ENCODE assay signal across 14 cellular contexts in genomic region chr20:41513829-41514228, GRCh38.
DNase-seq lines count a peak whose midpoint lies in the region; ATAC-seq and TF ChIP-seq lines count a peak whose summit lies in the region.
"Had no signal": no experiment of that assay in that cellular context is flagged by ENCODE, and none has a peak within 500 bp of the region (broad histone marks: within the 10 kb centered on the region; RNA-seq: fewer than 3 reads in every experiment).

No MANE protein-coding gene starts in this region.

- intact Hi-C loops in Right ventricle myocardium inferior (cut with DNase I) = no loop called here
- intact Hi-C loops in cardiac septum (cut with DNase I) = loop anchor here (5.0 kb wide), 1 partner anchor 83 kb away; no protein-coding TSS in a partner anchor
- intact Hi-C loops in heart right ventricle (cut with DNase I) = loop anchor here in 2 of 10 donors (5.0 to 10.0 kb wide), 2 partner anchors 103 to 181 kb away; partner anchors contain the start of gene CHD6 (in 1 of the 2)

- H3K27me3 ChIP-seq in heart right ventricle = no peaks in the 10 kb centered on the region
- H3K27me3 ChIP-seq: SJCRH30 had no signal

- no peaks in the 10 kb centered on the region for H3K9me3 Mint-ChIP-seq in nephron progenitor cell

- ATAC-seq in Right ventricle myocardium inferior (peak; percentile 57), heart right ventricle (peak in 5 of 8 donors; percentile 15 to 57 (median 42)), HG02623 (IDR thresholded peaks at IDR 0.05; ENCODE audit: unreplicated experiment) (no peak), HG03378 (IDR thresholded peaks at IDR 0.05; ENCODE audit: unreplicated experiment) (no peak)
- ATAC-seq: Panc1 had no signal

- no peak for DNase-seq in Right ventricle myocardium inferior (ENCODE audit: missing footprints)
- no peak for DNase-seq in cardiac septum (ENCODE audit: low spot score)
- no peak for DNase-seq in heart right ventricle
- DNase-seq in nephron progenitor cell = no peak
- DNase-seq in superior temporal gyrus (ENCODE audit: extremely low spot score) = no peak
- DNase-seq: Kasumi-1; NCI-H1694; NCI-H2107; NK-92 treated with Interleukin-12 subunit alpha and Interleukin-12 subunit beta, amount 100 ng/mL, for 24 hours; SJCRH30 had no signal

- peak overlapping the region in 1 of 10 donors; percentile 13 for H3K27ac ChIP-seq in heart right ventricle
- H3K27ac ChIP-seq: C4-2B, SJCRH30 had no signal

- peaks cover 3% of the 10 kb centered on the region for H3K27me3 Mint-ChIP-seq in nephron progenitor cell (ENCODE audit: low read depth, poor library complexity)

- peak overlapping the region; percentile 0 for H3K27ac Mint-ChIP-seq in nephron progenitor cell

- H3K36me3 ChIP-seq in heart right ventricle = peaks cover 0 to 37% (median 5%) of the 10 kb centered on the region in 9 donors

- no peaks in the 10 kb centered on the region for H3K9me3 ChIP-seq in heart right ventricle
- H3K9me3 ChIP-seq: SJCRH30 had no signal

- H3K4me1 ChIP-seq in heart right ventricle = peaks cover 5 to 58% (median 41%) of the 10 kb centered on the region in 9 donors
- H3K4me1 ChIP-seq: SJCRH30 had no signal

- TF ChIP-seq CTCF in heart right ventricle (IDR thresholded peaks at IDR 0.05) = no peak
- TF ChIP-seq CTCF in nephron progenitor cell (IDR thresholded peaks at IDR 0.05) = no peak

- 63 to 70% methylated on average over 2 of the region's 2 CpGs for WGBS in heart right ventricle, 2 donors

- peaks cover 28% of the 10 kb centered on the region for H3K4me1 Mint-ChIP-seq in nephron progenitor cell

- no peak overlapping the region for H3K4me3 ChIP-seq in heart right ventricle
- H3K4me3 ChIP-seq: SJCRH30 had no signal

- no peak overlapping the region for H3K4me3 Mint-ChIP-seq in nephron progenitor cell

- H3K36me3 Mint-ChIP-seq in nephron progenitor cell (ENCODE audit: low read depth) = peaks cover 47% of the 10 kb centered on the region

Comparison
In these comparisons a context has a peak if more than half of its experiments do, and no peak if none do; other contexts are left out.
1. ATAC-seq: peak in Right ventricle myocardium inferior (single experiment) and heart right ventricle (5 of 8); none in HG02623 (single experiment) and HG03378 (single experiment).